In the genomic region with DNA sequence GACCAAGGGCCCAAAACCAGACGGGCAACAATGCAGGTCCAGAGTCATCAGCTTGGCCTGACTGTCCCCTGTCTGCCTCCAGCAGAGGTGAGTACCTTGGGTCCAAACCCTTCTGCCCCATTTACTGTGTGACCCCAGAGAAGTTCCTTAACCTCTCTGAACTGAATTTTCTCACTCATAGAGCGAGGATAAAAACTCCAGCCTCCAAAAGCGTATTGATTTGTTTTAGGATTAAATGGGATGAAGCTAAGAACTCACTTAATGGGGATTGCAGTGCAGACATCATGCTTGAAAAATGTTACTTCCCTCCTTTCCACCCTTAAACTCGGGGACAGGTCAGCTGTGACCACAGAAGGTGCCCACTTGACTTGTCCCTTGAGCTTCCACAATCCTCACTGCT, we compare ENCODE assay signal across 32 cellular contexts. TPM values are rescaled to one million over a fixed set of nuclear protein-coding genes. Genes with fewer than 3 reads are reported as not detected.
"Had no signal": no experiment of that assay in that cellular context is flagged by ENCODE, and none has a peak within 500 bp of the region (broad histone marks: within the 10 kb centered on the region; RNA-seq: fewer than 3 reads in every experiment).

No MANE protein-coding gene starts in this region.

- H3K4me3 ChIP-seq: adrenal gland, body of pancreas, esophagus muscularis mucosa, gastroesophageal sphincter, heart right ventricle, hepatocyte had no signal

- H3K4me3 Mint-ChIP-seq: activated CD4-positive, alpha-beta memory T cell treated with anti-CD3 and anti-CD28 coated beads, Interleukin-2, amount 10 ng/mL, durations not matched to agents 7 days and 5 days; activated CD4-positive, alpha-beta T cell treated with anti-CD3 and anti-CD28 coated beads, Interleukin-2, amount 10 ng/mL, durations not matched to agents 7 days and 5 days; activated naive CD4-positive, alpha-beta T cell treated with anti-CD3 and anti-CD28 coated beads, Interleukin-2, amount 50 U/mL, for 24 hours; activated naive CD8-positive, alpha-beta T cell treated with anti-CD3 and anti-CD28 coated beads for 36 hours; activated naive CD8-positive, alpha-beta T cell treated with anti-CD3 and anti-CD28 coated beads, Interleukin-2, amount 50 U/mL, for 24 hours; activated T-cell treated with anti-CD3 and anti-CD28 coated beads, Interleukin-2, amount 50 U/mL, for 72 hours; effector memory CD8-positive, alpha-beta T cell had no signal

- H3K36me3 ChIP-seq: adrenal gland, esophagus muscularis mucosa, gastroesophageal sphincter, heart right ventricle had no signal

- H3K27ac ChIP-seq: adrenal gland, body of pancreas, esophagus muscularis mucosa, foreskin keratinocyte, gastroesophageal sphincter, heart right ventricle, hepatocyte had no signal

- H3K4me1 Mint-ChIP-seq: activated CD4-positive, alpha-beta memory T cell treated with anti-CD3 and anti-CD28 coated beads, Interleukin-2, amount 10 ng/mL, durations not matched to agents 7 days and 5 days; activated CD4-positive, alpha-beta T cell treated with anti-CD3 and anti-CD28 coated beads, Interleukin-2, amount 10 ng/mL, durations not matched to agents 7 days and 5 days; activated naive CD4-positive, alpha-beta T cell treated with anti-CD3 and anti-CD28 coated beads, Interleukin-2, amount 50 U/mL, for 24 hours; activated naive CD8-positive, alpha-beta T cell treated with anti-CD3 and anti-CD28 coated beads for 36 hours; activated naive CD8-positive, alpha-beta T cell treated with anti-CD3 and anti-CD28 coated beads, Interleukin-2, amount 50 U/mL, for 24 hours had no signal

- H3K36me3 Mint-ChIP-seq: activated naive CD4-positive, alpha-beta T cell treated with anti-CD3 and anti-CD28 coated beads, Interleukin-2, amount 50 U/mL, for 24 hours; activated naive CD8-positive, alpha-beta T cell treated with anti-CD3 and anti-CD28 coated beads for 36 hours had no signal

- H3K4me2 ChIP-seq: hepatocyte had no signal

- FAIRE-seq: colon had no signal

- H3K27me3 ChIP-seq: adrenal gland, body of pancreas, foreskin keratinocyte, hepatocyte had no signal

- H3K9me3 ChIP-seq: adrenal gland, body of pancreas, esophagus muscularis mucosa, gastroesophageal sphincter, heart right ventricle had no signal

- H2AFZ ChIP-seq: hepatocyte had no signal

- H3K9me3 Mint-ChIP-seq: activated CD4-positive, alpha-beta memory T cell treated with anti-CD3 and anti-CD28 coated beads, Interleukin-2, amount 10 ng/mL, durations not matched to agents 7 days and 5 days; activated CD4-positive, alpha-beta T cell treated with anti-CD3 and anti-CD28 coated beads, Interleukin-2, amount 10 ng/mL, durations not matched to agents 7 days and 5 days; activated naive CD4-positive, alpha-beta T cell treated with anti-CD3 and anti-CD28 coated beads, Interleukin-2, amount 50 U/mL, for 24 hours; activated naive CD8-positive, alpha-beta T cell treated with anti-CD3 and anti-CD28 coated beads for 36 hours; activated naive CD8-positive, alpha-beta T cell treated with anti-CD3 and anti-CD28 coated beads, Interleukin-2, amount 50 U/mL, for 24 hours; activated T-cell treated with anti-CD3 and anti-CD28 coated beads, Interleukin-2, amount 50 U/mL, for 72 hours; effector memory CD8-positive, alpha-beta T cell had no signal

- DNase-seq: activated CD4-positive, alpha-beta memory T cell treated with anti-CD3 and anti-CD28 coated beads, Interleukin-2, amount 10 ng/mL, durations not matched to agents 7 days and 5 days; activated CD4-positive, alpha-beta T cell treated with anti-CD3 and anti-CD28 coated beads for 4 hours; activated CD4-positive, alpha-beta T cell treated with anti-CD3 and anti-CD28 coated beads, Interleukin-2, amount 10 ng/mL, durations not matched to agents 7 days and 5 days; activated CD4-positive, alpha-beta T cell treated with anti-CD3 and anti-CD28 coated beads, Interleukin-2, amount 50 U/mL, for 4 hours; activated CD4-positive, CD25-positive, alpha-beta regulatory T cell; activated CD4-positive, CD25-positive, alpha-beta regulatory T cell treated with anti-CD3 and anti-CD28 coated beads, Interleukin-2, amount 50 U/mL, for 72 hours; activated gamma-delta T cell; activated naive CD4-positive, alpha-beta T cell; activated naive CD8-positive, alpha-beta T cell treated with anti-CD3 and anti-CD28 coated beads for 36 hours; activated naive CD8-positive, alpha-beta T cell treated with anti-CD3 and anti-CD28 coated beads, Interleukin-2, amount 50 U/mL, for 24 hours; activated T-cell treated with anti-CD3 and anti-CD28 coated beads, Interleukin-2, amount 50 U/mL, for 72 hours; adrenal gland; amygdala; body of pancreas; caudate nucleus; cortex of kidney; dermis blood vessel endothelial cell; effector CD4-positive, alpha-beta T cell; effector memory CD8-positive, alpha-beta T cell; erythroblast; foreskin keratinocyte; heart right ventricle; T-helper 2 cell had no signal

- H3K79me2 ChIP-seq: hepatocyte had no signal

- H3K4me1 ChIP-seq: adrenal gland, body of pancreas, esophagus muscularis mucosa, foreskin keratinocyte, gastroesophageal sphincter, heart right ventricle had no signal

- H3K27ac Mint-ChIP-seq: activated CD4-positive, alpha-beta memory T cell treated with anti-CD3 and anti-CD28 coated beads, Interleukin-2, amount 10 ng/mL, durations not matched to agents 7 days and 5 days; activated CD4-positive, alpha-beta T cell treated with anti-CD3 and anti-CD28 coated beads, Interleukin-2, amount 10 ng/mL, durations not matched to agents 7 days and 5 days; activated naive CD4-positive, alpha-beta T cell treated with anti-CD3 and anti-CD28 coated beads, Interleukin-2, amount 50 U/mL, for 24 hours; activated naive CD8-positive, alpha-beta T cell treated with anti-CD3 and anti-CD28 coated beads for 36 hours; activated naive CD8-positive, alpha-beta T cell treated with anti-CD3 and anti-CD28 coated beads, Interleukin-2, amount 50 U/mL, for 24 hours; activated T-cell treated with anti-CD3 and anti-CD28 coated beads, Interleukin-2, amount 50 U/mL, for 72 hours; effector memory CD8-positive, alpha-beta T cell had no signal

RNA-seq across cellular contexts. Expression of gene IGLL1, which starts 22.6 kb away (rescaled TPM):
- total RNA-seq: activated CD4-positive, alpha-beta T cell treated with anti-CD3 and anti-CD28 coated beads, Interleukin-2, amount 10 ng/mL, durations not matched to agents 7 days and 5 days; activated naive CD8-positive, alpha-beta T cell treated with anti-CD3 and anti-CD28 coated beads for 36 hours; activated T-cell treated with anti-CD3 and anti-CD28 coated beads, Interleukin-2, amount 50 U/mL, for 72 hours; adrenal gland; aorta; body of pancreas; chondrocyte; dermis blood vessel endothelial cell; esophagus muscularis mucosa; foreskin keratinocyte; gastroesophageal sphincter; glomerular endothelial cell; heart right ventricle; hepatocyte; T-helper 1 cell treated with Interleukin-12 subunit alpha and Interleukin-12 subunit beta and Interleukin-4 antibody, amounts not matched to agents 30 ng/mL and 1 ng/mL, for 36 hours had no signal
